Comparison of ENCODE assay signal across 1 cellular context in genomic region chr11:47453365-47453764, GRCh38.
TF ChIP-seq lines count a peak whose summit lies in the region.

No MANE protein-coding gene starts in this region.

TF ChIP-seq in HepG2, 621 proteins besides CTCF, POLR2A, EP300 and RAD21:
- TF ChIP-seq, protein P1, sequence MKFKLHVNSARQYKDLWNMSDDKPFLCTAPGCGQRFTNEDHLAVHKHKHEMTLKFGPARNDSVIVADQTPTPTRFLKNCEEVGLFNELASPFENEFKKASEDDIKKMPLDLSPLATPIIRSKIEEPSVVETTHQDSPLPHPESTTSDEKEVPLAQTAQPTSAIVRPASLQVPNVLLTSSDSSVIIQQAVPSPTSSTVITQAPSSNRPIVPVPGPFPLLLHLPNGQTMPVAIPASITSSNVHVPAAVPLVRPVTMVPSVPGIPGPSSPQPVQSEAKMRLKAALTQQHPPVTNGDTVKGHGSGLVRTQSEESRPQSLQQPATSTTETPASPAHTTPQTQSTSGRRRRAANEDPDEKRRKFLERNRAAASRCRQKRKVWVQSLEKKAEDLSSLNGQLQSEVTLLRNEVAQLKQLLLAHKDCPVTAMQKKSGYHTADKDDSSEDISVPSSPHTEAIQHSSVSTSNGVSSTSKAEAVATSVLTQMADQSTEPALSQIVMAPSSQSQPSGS (CRISPR knock-in tag; IDR thresholded peaks at IDR 0.05), result no peak
- TF ChIP-seq NFYC (CRISPR knock-in tag; IDR thresholded peaks at IDR 0.05) (peak; percentile 50; the same call in 1 of the 2 replicates), ZNF44 (CRISPR knock-in tag; IDR thresholded peaks at IDR 0.05) (no peak), DMTF1 (CRISPR knock-in tag; IDR thresholded peaks at IDR 0.05) (no peak)
